In genomic region chr1:182340233-182341058, GRCh38 we compare ENCODE assay signal across 16 cellular contexts. TPM values are rescaled to one million over a fixed set of nuclear protein-coding genes. Genes with fewer than 3 reads are reported as not detected.
A peak's percentile ranks its signal among the peaks of the same experiment; 100 is the strongest.
DNase-seq lines count a peak whose midpoint lies in the region; ATAC-seq and TF ChIP-seq lines count a peak whose summit lies in the region.
"Had no signal": no experiment of that assay in that cellular context is flagged by ENCODE, and none has a peak within 500 bp of the region (broad histone marks: within the 10 kb centered on the region; RNA-seq: fewer than 3 reads in every experiment).

No MANE protein-coding gene starts in this region.

- ATAC-seq in gastrocnemius medialis = peak in 1 of 2 donors; percentile 42
- no peak for ATAC-seq in GM19455 (IDR thresholded peaks at IDR 0.05; ENCODE audit: unreplicated experiment)
- no peak for ATAC-seq in activated CD4-positive, CD25-positive, alpha-beta regulatory T cell treated with anti-CD3 and anti-CD28 coated beads, Interleukin-2, amount 50 U/mL, for 24 hours
- ATAC-seq: activated T-cell treated with anti-CD3 and anti-CD28 coated beads, Interleukin-2, amount 50 U/mL, for 72 hours; effector memory CD8-positive, alpha-beta T cell had no signal

- DNase-seq in CD8-positive, alpha-beta memory T cell = no peak
- DNase-seq in NB4 (ENCODE audit: low read depth) (peak; percentile 7), fibroblast of villous mesenchyme (ENCODE audit: low read depth) (peak; percentile 68), gastrocnemius medialis (peak in 1 of 2 donors; percentile 42), GM10266 (ENCODE audit: extremely low spot score) (no peak), A172 (ENCODE audit: low spot score) (no peak)
- DNase-seq: activated CD4-positive, alpha-beta T cell treated with anti-CD3 and anti-CD28 coated beads for 4 hours; activated T-cell treated with anti-CD3 and anti-CD28 coated beads, Interleukin-2, amount 50 U/mL, for 72 hours; effector memory CD8-positive, alpha-beta T cell; hypothalamus; NCI-H2171 treated with DMSO at 0.1 percent for 48 hours; stimulated activated CD4-positive, alpha-beta T cell treated with anti-CD3 and anti-CD28 coated beads, Interleukin-2, amount 100 ng/mL, for 48 hours; stimulated activated naive B cell treated with anti-CD40 and anti-IgM and Interleukin-4, amounts not matched to agents 10 μg/mL and 1 μg/mL and 100 μg/mL, for 72 hours had no signal

- in situ Hi-C loops in gastrocnemius medialis (cut with MboI; ENCODE audit: low sequenced_read_pairs in 4 of 4) = no loop called here

- no peaks in the 10 kb centered on the region for H3K9me3 Mint-ChIP-seq in CD8-positive, alpha-beta memory T cell
- H3K9me3 Mint-ChIP-seq: activated T-cell treated with anti-CD3 and anti-CD28 coated beads, Interleukin-2, amount 50 U/mL, for 72 hours; effector memory CD8-positive, alpha-beta T cell; stimulated activated naive B cell treated with anti-CD40 and anti-IgM and Interleukin-4, amounts not matched to agents 10 μg/mL and 1 μg/mL and 100 μg/mL, for 72 hours had no signal

- intact Hi-C loops in gastrocnemius medialis (cut with DNase I; ENCODE audit: low total_unique reads) = no loop called here

- TF ChIP-seq CTCF in NB4 (IDR thresholded peaks at IDR 0.05; ENCODE audit: low read depth, low read length) (no peak), fibroblast of villous mesenchyme (IDR thresholded peaks at IDR 0.05; ENCODE audit: insufficient read depth, low read depth, low read length) (no peak), gastrocnemius medialis (IDR thresholded peaks at IDR 0.05 in 4 of 5, conservative IDR thresholded peaks at IDR 0.05 in 1 of 5) (no peak), GM10266 (IDR thresholded peaks at IDR 0.05; ENCODE audit: control insufficient read depth, insufficient read depth, low read depth, missing control alignments) (no peak)

- peak overlapping the region in 2 of 8 donors; percentile 21 to 81 for H3K27ac Mint-ChIP-seq in CD8-positive, alpha-beta memory T cell
- H3K27ac Mint-ChIP-seq: effector memory CD8-positive, alpha-beta T cell; stimulated activated naive B cell treated with anti-CD40 and anti-IgM and Interleukin-4, amounts not matched to agents 10 μg/mL and 1 μg/mL and 100 μg/mL, for 72 hours had no signal

- no peaks in the 10 kb centered on the region for H3K36me3 ChIP-seq in CD8-positive, alpha-beta memory T cell (ENCODE audit: insufficient read depth, low read length)
- no peaks in the 10 kb centered on the region for H3K36me3 ChIP-seq in gastrocnemius medialis

- no peaks in the 10 kb centered on the region for H3K4me1 ChIP-seq in CD8-positive, alpha-beta memory T cell (ENCODE audit: insufficient read depth, low read length)
- H3K4me1 ChIP-seq in gastrocnemius medialis = peaks cover 17 to 21% of the 10 kb centered on the region in 2 donors
- H3K4me1 ChIP-seq: parathyroid adenoma had no signal

- no peak overlapping the region for H3K4me3 Mint-ChIP-seq in CD8-positive, alpha-beta memory T cell
- H3K4me3 Mint-ChIP-seq: activated T-cell treated with anti-CD3 and anti-CD28 coated beads, Interleukin-2, amount 50 U/mL, for 72 hours; effector memory CD8-positive, alpha-beta T cell; stimulated activated naive B cell treated with anti-CD40 and anti-IgM and Interleukin-4, amounts not matched to agents 10 μg/mL and 1 μg/mL and 100 μg/mL, for 72 hours had no signal

- POLR2A ChIA-PET in CD8-positive, alpha-beta memory T cell (lab: Charles Lee) = no interaction called here

- no peaks in the 10 kb centered on the region for H3K36me3 Mint-ChIP-seq in CD8-positive, alpha-beta memory T cell
- H3K36me3 Mint-ChIP-seq: stimulated activated naive B cell treated with anti-CD40 and anti-IgM and Interleukin-4, amounts not matched to agents 10 μg/mL and 1 μg/mL and 100 μg/mL, for 72 hours had no signal

- H3K9me3 ChIP-seq in CD8-positive, alpha-beta memory T cell (ENCODE audit: low read length) = no peaks in the 10 kb centered on the region
- H3K9me3 ChIP-seq in gastrocnemius medialis = no peaks in the 10 kb centered on the region

- CTCF ChIA-PET in CD8-positive, alpha-beta memory T cell (lab: Charles Lee) = no interaction called here

- H3K27me3 Mint-ChIP-seq in CD8-positive, alpha-beta memory T cell = peaks cover 0 to 8% of the 10 kb centered on the region in 2 donors

- no peak for TF ChIP-seq POLR2A in NB4 (IDR thresholded peaks at IDR 0.05; ENCODE audit: extremely low read depth, insufficient read length)
- no peak for TF ChIP-seq POLR2A in gastrocnemius medialis (IDR thresholded peaks at IDR 0.05)

- no peak overlapping the region for H3K4me3 ChIP-seq in CD8-positive, alpha-beta memory T cell (ENCODE audit: low read length)
- no peak overlapping the region for H3K4me3 ChIP-seq in NB4 (ENCODE audit: low read depth, low read length)
- no peak overlapping the region for H3K4me3 ChIP-seq in fibroblast of villous mesenchyme (ENCODE audit: low read depth, low read length)
- no peak overlapping the region for H3K4me3 ChIP-seq in gastrocnemius medialis

- no peaks in the 10 kb centered on the region for H3K27me3 ChIP-seq in CD8-positive, alpha-beta memory T cell (ENCODE audit: insufficient read depth, low read length, poor library complexity, severe bottlenecking)
- no peaks in the 10 kb centered on the region for H3K27me3 ChIP-seq in gastrocnemius medialis

- peak overlapping the region; percentile 34 for H3K27ac ChIP-seq in CD8-positive, alpha-beta memory T cell (ENCODE audit: low read depth, low read length)
- peak overlapping the region in 3 of 4 donors; percentile 40 to 82 (median 78) for H3K27ac ChIP-seq in gastrocnemius medialis
- H3K27ac ChIP-seq: parathyroid adenoma had no signal

- H3K4me1 Mint-ChIP-seq in CD8-positive, alpha-beta memory T cell = no peaks in the 10 kb centered on the region

RNA-seq across cellular contexts. Expression of gene GLUL, which starts 51.1 kb away (rescaled TPM):
- total RNA-seq in CD8-positive, alpha-beta memory T cell = 10 to 100 TPM; 31.2 to 32.7 TPM
- polyA plus RNA-seq in CD8-positive, alpha-beta memory T cell = 62.9 TPM
- total RNA-seq in fibroblast of villous mesenchyme (321 and 350 TPM in 2 replicates), gastrocnemius medialis (over 10,000 TPM in 2 of 4 donors, 1,000 to 10,000 TPM in 2; 4,746 to 22,010 (median 11,052) TPM)
- total RNA-seq in A172 (2014; rRNA removed; shearing (Covaris generic)) = 94.3 and 117 TPM in 2 replicates

Comparison
In these comparisons a context has a peak if more than half of its experiments do, and no peak if none do; other contexts are left out.
1. DNase-seq: peak in NB4 (single experiment) and fibroblast of villous mesenchyme (single experiment); none in CD8-positive, alpha-beta memory T cell (0 of 5), GM10266 (single experiment) and A172 (single experiment).
2. RNA of gene GLUL, which starts 51.1 kb away (total RNA-seq): 4,746 to 22,010 TPM in gastrocnemius medialis; 321 to 350 TPM in fibroblast of villous mesenchyme, 94.3 to 117 TPM in A172 and 31.2 to 32.7 TPM in CD8-positive, alpha-beta memory T cell; every median in the first group is over 10 times any median in the second.